ENCODE assay signal across 22 cellular contexts in genomic region chr1:164841723-164842465, GRCh38.
"Had no signal": no experiment of that assay in that cellular context is flagged by ENCODE, and none has a peak within 500 bp of the region (broad histone marks: within the 10 kb centered on the region; RNA-seq: fewer than 3 reads in every experiment).

No MANE protein-coding gene starts in this region.

- H3K27ac ChIP-seq: lower lobe of right lung, parathyroid adenoma, SK-N-MC, tibial artery had no signal

- H3K79me2 ChIP-seq: parathyroid adenoma had no signal

- H3K27me3 ChIP-seq: heart left ventricle, tibial artery had no signal

- ATAC-seq: activated CD8-positive, alpha-beta memory T cell treated with anti-CD3 and anti-CD28 coated beads, Interleukin-2, amount 10 ng/mL, durations not matched to agents 7 days and 5 days; activated T-helper 17 cell treated with anti-CD3 and anti-CD28 coated beads, Interleukin-2, amount 50 U/mL, for 72 hours; lower lobe of right lung had no signal

- H2AFZ ChIP-seq: parathyroid adenoma had no signal

- H3K4me1 ChIP-seq: tibial artery had no signal

- DNase-seq: activated CD4-positive, alpha-beta memory T cell treated with anti-CD3 and anti-CD28 coated beads, Interleukin-2, amount 10 ng/mL, durations not matched to agents 7 days and 5 days; activated CD4-positive, alpha-beta T cell treated with anti-CD3 and anti-CD28 coated beads for 48 hours; activated CD4-positive, CD25-positive, alpha-beta regulatory T cell; activated CD8-positive, alpha-beta memory T cell treated with anti-CD3 and anti-CD28 coated beads, Interleukin-2, amount 10 ng/mL, durations not matched to agents 7 days and 5 days; activated naive CD4-positive, alpha-beta T cell treated with Interleukin-2 at 50 U/mL for 16 hours; activated naive CD8-positive, alpha-beta T cell treated with anti-CD3 and anti-CD28 coated beads, Interleukin-2, amount 10 ng/mL, durations not matched to agents 7 days and 5 days; activated T-cell treated with anti-CD3 and anti-CD28 coated beads, Interleukin-2, amount 50 U/mL, for 1 hour; erythroblast; heart left ventricle; immature natural killer cell; kidney glomerular epithelial cell; lower lobe of right lung; midbrain; retina; stimulated activated CD4-positive, alpha-beta T cell treated with anti-CD3 and anti-CD28 coated beads, Interleukin-12 subunit alpha, Interleukin-12 subunit beta, amount 100 ng/mL, for 4 hours; stimulated activated CD4-positive, alpha-beta T cell treated with anti-CD3 and anti-CD28 coated beads, Interleukin-1b, Interleukin-23, amount 100 ng/mL, for 48 hours; stimulated activated naive CD4-positive, alpha-beta T cell treated with Interleukin-2 at 50 U/mL for 16 hours; tibial artery had no signal

- H3K9ac ChIP-seq: parathyroid adenoma had no signal

- H3K4me3 ChIP-seq: lower lobe of right lung, SK-N-MC, tibial artery had no signal

- H3K9me3 ChIP-seq: heart left ventricle, lower lobe of right lung, tibial artery had no signal

- FAIRE-seq: frontal cortex had no signal
